21 cellular contexts compared by ENCODE assay signal in genomic region chr2:42900226-42900744, GRCh38.
DNase-seq lines count a peak whose midpoint lies in the region; ATAC-seq, FAIRE-seq and TF ChIP-seq lines count a peak whose summit lies in the region.
"Had no signal": no experiment of that assay in that cellular context is flagged by ENCODE, and none has a peak within 500 bp of the region (broad histone marks: within the 10 kb centered on the region; RNA-seq: fewer than 3 reads in every experiment).

No MANE protein-coding gene starts in this region.

- ATAC-seq in K562 (no peak), GM19035 (IDR thresholded peaks at IDR 0.05; ENCODE audit: unreplicated experiment) (no peak)
- ATAC-seq in stimulated activated memory B cell treated with anti-CD40 and anti-IgM and Interleukin-4, amounts not matched to agents 10 μg/mL and 1 μg/mL and 100 μg/mL, for 72 hours, result no peak

- TF ChIP-seq CTCF in A673 (conservative IDR thresholded peaks at IDR 0.05; ENCODE audit: low read depth, low read length) (no peak), HEK293 (tag by site-specific recombination; IDR thresholded peaks at IDR 0.05) (no peak), K562 (IDR thresholded peaks at IDR 0.05 in 2 of 3, conservative IDR thresholded peaks at IDR 0.05 in 1 of 3; ENCODE audit: insufficient read depth in 2 of 3, low read depth in 1 of 3, low read length in 3 of 3) (no peak), mesothelial cell of epicardium (IDR thresholded peaks at IDR 0.05; ENCODE audit: unreplicated experiment) (no peak)

- peaks cover 5% of the 10 kb centered on the region for H3K9me3 Mint-ChIP-seq in mesothelial cell of epicardium
- H3K9me3 Mint-ChIP-seq in stimulated activated memory B cell treated with anti-CD40 and anti-IgM and Interleukin-4, amounts not matched to agents 10 μg/mL and 1 μg/mL and 100 μg/mL, for 72 hours, result no peaks in the 10 kb centered on the region
- H3K9me3 Mint-ChIP-seq: CD4-positive, alpha-beta T cell had no signal

- in situ Hi-C loops in K562 (cut with MboI), result loop anchor here (10.0 kb wide), 1 partner anchor 345 kb away; no protein-coding TSS in a partner anchor

- CTCF ChIA-PET in A673 (lab: Charles Lee), result interaction anchor here (0.7 to 1.1 kb wide), 2 partner anchors 12 to 750 kb away, joined by 3 to 4 read pairs; no protein-coding TSS in a partner anchor
- CTCF ChIA-PET in HEK293 (lab: Yijun Ruan, JAX), result interaction anchor here (1.2 kb wide), 1 partner anchor 28 kb away, joined by 4 read pairs; no protein-coding TSS in a partner anchor
- CTCF ChIA-PET in K562 (lab: Yijun Ruan, JAX; ENCODE audit: low intra/inter-chr PET ratio), result no interaction called here

- intact Hi-C loops in A673 (cut with micrococcal nuclease; ENCODE audit: unreplicated experiment) (no loop called here), K562 (cut with micrococcal nuclease) (no loop called here)

- H3K36me3 Mint-ChIP-seq in mesothelial cell of epicardium, result no peaks in the 10 kb centered on the region
- H3K36me3 Mint-ChIP-seq in stimulated activated memory B cell treated with anti-CD40 and anti-IgM and Interleukin-4, amounts not matched to agents 10 μg/mL and 1 μg/mL and 100 μg/mL, for 72 hours, result no peaks in the 10 kb centered on the region

- BruUV-seq in A673 (replicated peaks; lab: Mats Ljungman, UMichigan) (no TSS peak), K562 (replicated peaks; lab: Mats Ljungman, UMichigan) (no TSS peak)

- H2AFZ ChIP-seq in K562 (ENCODE audit: low read depth, low read length), result peak overlapping the region; percentile 78

- TF ChIP-seq POLR2A in K562 (conservative IDR thresholded peaks at IDR 0.05), result no peak

- H3K36me3 ChIP-seq in A673 (ENCODE audit: insufficient read depth, low read length, poor library complexity, severe bottlenecking), result no peaks in the 10 kb centered on the region
- no peaks in the 10 kb centered on the region for H3K36me3 ChIP-seq in HEK293 (ENCODE audit: control insufficient read depth in 2 of 2, insufficient read depth in 1 of 2, low read length in 2 of 2)
- no peaks in the 10 kb centered on the region for H3K36me3 ChIP-seq in K562 (ENCODE audit: control insufficient read depth, insufficient read depth, low read length)
- H3K36me3 ChIP-seq: MG63, Peyer's patch had no signal

- WGBS in K562 (ENCODE audit: insufficient coverage, low coverage, missing lambda C conversion rate), result 38% methylated on average over 5 of the region's 5 CpGs

- H3K9me3 ChIP-seq in A673 (ENCODE audit: low read depth, low read length, poor library complexity, severe bottlenecking), result no peaks in the 10 kb centered on the region
- no peaks in the 10 kb centered on the region for H3K9me3 ChIP-seq in HEK293 (ENCODE audit: control insufficient read depth, insufficient read depth, low read depth, low read length)
- no peaks in the 10 kb centered on the region; the same call in 1 of the 2 replicates for H3K9me3 ChIP-seq in K562 (replicated peaks; ENCODE audit: control insufficient read depth, insufficient read depth, low read depth, low read length)
- H3K9me3 ChIP-seq: MG63, Peyer's patch had no signal

- H3K4me3 ChIP-seq in A673 (ENCODE audit: low read depth, low read length, poor library complexity, severe bottlenecking) (no peak overlapping the region), HEK293 (ENCODE audit: low read depth, low read length) (no peak overlapping the region), K562 (no peak overlapping the region)
- H3K4me3 ChIP-seq: MG63, Peyer's patch had no signal

- DNase-seq in A673 (ENCODE audit: low spot score), result peak; percentile 31
- DNase-seq in K562 (ENCODE audit: extremely low read depth in 1 of 4, low spot score in 3 of 4), result no peak
- DNase-seq in mesothelial cell of epicardium (ENCODE audit: low spot score in 2 of 2, unreplicated experiment in 2 of 2), result no peak
- DNase-seq in urothelium cell line (ENCODE audit: low spot score), result no peak
- no peak for DNase-seq in T-helper 2 cell
- DNase-seq: AML-193; CD4-positive, alpha-beta T cell; DMS79 treated with DMSO at 0.1 percent for 48 hours; GF-D8; MG63; NCI-H1105 treated with DMSO at 0.1 percent for 48 hours; NCI-H187; NCI-H2171 treated with DMSO at 0.1 percent for 48 hours; NCI-H510A; NCI-H82; Peyer's patch; SHP77 treated with DMSO at 0.1 percent for 48 hours had no signal

- peak overlapping the region; percentile 77 for H3K27ac Mint-ChIP-seq in mesothelial cell of epicardium
- H3K27ac Mint-ChIP-seq in stimulated activated memory B cell treated with anti-CD40 and anti-IgM and Interleukin-4, amounts not matched to agents 10 μg/mL and 1 μg/mL and 100 μg/mL, for 72 hours, result no peak overlapping the region
- H3K27ac Mint-ChIP-seq: CD4-positive, alpha-beta T cell had no signal

- POLR2A ChIA-PET in A673 (lab: Charles Lee; ENCODE audit: low non-redundant PET), result no interaction called here
- POLR2A ChIA-PET in HEK293 (lab: Yijun Ruan, JAX), result no interaction called here
- POLR2A ChIA-PET in K562 (lab: Yijun Ruan, JAX), result interaction anchor here (2.0 kb wide), 1 partner anchor 11 kb away, joined by 6 read pairs; no protein-coding TSS in a partner anchor

- no peak for TF ChIP-seq EP300 in K562 (IDR thresholded peaks at IDR 0.05; ENCODE audit: low read length)

- no peaks in the 10 kb centered on the region for H4K20me1 ChIP-seq in K562 (replicated peaks; ENCODE audit: control insufficient read depth, insufficient read depth, low read length)

- H3K27ac ChIP-seq in A673 (ENCODE audit: low read depth, low read length, poor library complexity, severe bottlenecking), result no peak overlapping the region
- H3K27ac ChIP-seq in HEK293 (ENCODE audit: extremely low read depth, low read depth, low read length), result no peak overlapping the region
- no peak overlapping the region for H3K27ac ChIP-seq in K562 (ENCODE audit: extremely low read depth, low read depth, low read length)
- H3K27ac ChIP-seq: Peyer's patch had no signal

- H3K79me2 ChIP-seq in K562 (ENCODE audit: control insufficient read depth, insufficient read depth, low read length), result no peaks in the 10 kb centered on the region

- H3K27me3 ChIP-seq in A673 (replicated peaks; ENCODE audit: insufficient read depth, low read depth, low read length, poor library complexity) (no peaks in the 10 kb centered on the region), K562 (ENCODE audit: control insufficient read depth in 2 of 2, insufficient read depth in 2 of 2, low read length in 2 of 2) (no peaks in the 10 kb centered on the region)
- H3K27me3 ChIP-seq: MG63, Peyer's patch had no signal

- peaks cover 29% of the 10 kb centered on the region for H3K4me1 Mint-ChIP-seq in mesothelial cell of epicardium
- H3K4me1 Mint-ChIP-seq in stimulated activated memory B cell treated with anti-CD40 and anti-IgM and Interleukin-4, amounts not matched to agents 10 μg/mL and 1 μg/mL and 100 μg/mL, for 72 hours, result peaks cover 8% of the 10 kb centered on the region

- no peak overlapping the region for H3K4me2 ChIP-seq in K562 (ENCODE audit: insufficient read depth, low read length)

- H3K4me3 Mint-ChIP-seq in mesothelial cell of epicardium, result no peak overlapping the region
- H3K4me3 Mint-ChIP-seq in stimulated activated memory B cell treated with anti-CD40 and anti-IgM and Interleukin-4, amounts not matched to agents 10 μg/mL and 1 μg/mL and 100 μg/mL, for 72 hours, result no peak overlapping the region
- H3K4me3 Mint-ChIP-seq: CD4-positive, alpha-beta T cell had no signal

- H3K27me3 Mint-ChIP-seq in mesothelial cell of epicardium (ENCODE audit: low read depth), result no peaks in the 10 kb centered on the region
- peaks cover 22% of the 10 kb centered on the region for H3K27me3 Mint-ChIP-seq in stimulated activated memory B cell treated with anti-CD40 and anti-IgM and Interleukin-4, amounts not matched to agents 10 μg/mL and 1 μg/mL and 100 μg/mL, for 72 hours

- FAIRE-seq in K562 (lab: Jason Lieb, UNC), result no peak
- FAIRE-seq in urothelium cell line (lab: Jason Lieb, UNC), result no peak
- FAIRE-seq: A204.1 had no signal

- H3K4me1 ChIP-seq in A673 (ENCODE audit: insufficient read depth, low read length, poor library complexity, severe bottlenecking), result peaks cover 19% of the 10 kb centered on the region
- H3K4me1 ChIP-seq in HEK293 (ENCODE audit: control insufficient read depth, insufficient read depth, low read length), result peaks cover 11% of the 10 kb centered on the region
- H3K4me1 ChIP-seq in K562 (replicated peaks in 1 of 2; ENCODE audit: control insufficient read depth in 2 of 2, insufficient read depth in 2 of 2, low read length in 2 of 2), result peaks cover 16 to 34% of the 10 kb centered on the region in 2 experiments

- no peak for TF ChIP-seq RAD21 in K562 (CRISPR knock-in tag; conservative IDR thresholded peaks at IDR 0.05 in 1 of 2, IDR thresholded peaks at IDR 0.05 in 1 of 2)

- peak overlapping the region in 1 of 2 experiments; percentile 40; a peak in 1 of 4 replicates for H3K9ac ChIP-seq in K562 (ENCODE audit: insufficient read depth in 1 of 2, low read depth in 2 of 2, low read length in 2 of 2)

- no peaks in the 10 kb centered on the region for H3K9me1 ChIP-seq in K562 (ENCODE audit: control insufficient read depth, insufficient read depth, low read length)

TF ChIP-seq in HEK293, 187 proteins besides CTCF, POLR2A, EP300 and RAD21 (continues in another document):
- TF ChIP-seq ZNF623 (tag by site-specific recombination; IDR thresholded peaks at IDR 0.05) (no peak), GLIS2 (tag by site-specific recombination; IDR thresholded peaks at IDR 0.05) (no peak), SCRT2 (tag by site-specific recombination; IDR thresholded peaks at IDR 0.05) (0 out of 2 replicates have a peak, but pooled peaks have one; percentile 31), ZNF510 (tag by site-specific recombination; IDR thresholded peaks at IDR 0.05; ENCODE audit: insufficient replicate concordance) (no peak)

TF ChIP-seq in K562, 482 proteins besides CTCF, POLR2A, EP300 and RAD21 (continues in another document):
- no peak for TF ChIP-seq RBM14 (IDR thresholded peaks at IDR 0.05; ENCODE audit: borderline replicate concordance, insufficient read depth, low read depth, low read length)
